In the genomic region with DNA sequence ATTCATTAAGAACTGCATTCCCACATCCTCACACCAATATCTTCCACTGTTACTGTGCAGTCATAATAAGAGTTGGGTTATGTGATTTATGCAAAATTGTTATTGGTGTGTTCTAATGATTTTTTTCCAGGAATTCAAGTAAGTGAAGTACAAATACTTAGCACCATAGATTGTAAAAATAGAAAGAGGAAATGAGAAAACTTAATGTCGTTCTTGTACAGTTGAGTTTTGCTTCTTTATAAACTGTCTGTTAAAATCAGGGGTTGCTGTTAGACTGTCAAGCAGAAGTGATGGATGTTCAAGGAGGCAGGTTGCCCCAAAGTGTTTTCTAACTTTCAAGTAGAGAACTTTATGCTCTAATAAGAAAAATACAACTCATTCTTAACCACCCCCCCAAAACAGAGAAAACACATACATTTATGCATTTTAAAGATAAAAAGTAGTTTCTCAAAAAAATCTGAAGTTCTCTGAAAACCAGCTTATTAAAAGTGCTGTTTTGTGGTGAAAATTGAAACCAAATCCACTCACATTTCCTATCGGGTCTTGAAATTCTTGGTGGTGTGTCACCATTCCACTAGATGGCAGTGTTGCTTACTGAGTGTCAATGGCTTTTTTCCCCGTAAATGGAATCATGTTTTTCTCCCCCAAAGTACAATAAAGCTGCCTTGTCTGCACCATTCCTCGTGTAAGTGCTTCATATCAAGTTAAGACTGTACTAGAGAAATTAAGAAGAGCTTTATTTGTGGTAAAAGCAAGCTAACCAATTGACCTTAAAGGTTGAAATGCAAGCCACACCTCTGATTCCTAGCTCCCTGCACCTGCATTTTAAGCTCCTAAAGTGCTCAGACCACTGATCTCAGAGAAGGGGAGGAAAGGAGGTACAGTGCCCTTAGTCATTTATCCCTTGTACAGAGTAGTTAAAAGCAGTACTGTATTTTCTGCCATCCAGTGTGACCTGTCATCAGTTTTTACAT, we compare ENCODE assay signal across 8 cellular contexts. TPM values are rescaled to one million over a fixed set of nuclear protein-coding genes. Genes with fewer than 3 reads are reported as not detected.
A peak's percentile ranks its signal among the peaks of the same experiment; 100 is the strongest.
DNase-seq lines count a peak whose midpoint lies in the region; ATAC-seq and TF ChIP-seq lines count a peak whose summit lies in the region.

No MANE protein-coding gene starts in this region.

- H3K27ac Mint-ChIP-seq in MCF 10A (ENCODE audit: low read depth, unreplicated experiment): no peak overlapping the region

- no peak overlapping the region for H2AFZ ChIP-seq in PC-3 (ENCODE audit: low read length)

- DNase-seq in activated naive CD4-positive, alpha-beta T cell treated with Interleukin-2 at 50 U/mL for 16 hours: peak; percentile 26
- DNase-seq in activated naive CD4-positive, alpha-beta T cell treated with anti-CD3 and anti-CD28 coated beads, Interleukin-2, amount 50 U/mL, for 16 hours: no peak
- peak; percentile 58 for DNase-seq in PC-3
- peak; percentile 62 for DNase-seq in MCF 10A (ENCODE audit: unreplicated experiment)
- no peak for DNase-seq in left colon
- DNase-seq in upper lobe of left lung: no peak

- POLR2A ChIA-PET in PC-3 (lab: Charles Lee; ENCODE audit: unreplicated experiment): no interaction called here
- POLR2A ChIA-PET in MCF 10A (lab: Yijun Ruan, JAX): interaction anchor here (0.9 to 1.0 kb wide), 3 partner anchors 19 to 51 kb away, joined by 3 to 4 read pairs (median 3); no protein-coding TSS in a partner anchor

- no peak overlapping the region for H3K4me3 Mint-ChIP-seq in MCF 10A (ENCODE audit: unreplicated experiment)

- no peaks in the 10 kb centered on the region for H3K9me2 ChIP-seq in PC-3 (replicated peaks; ENCODE audit: low read length)

- H3K4me3 ChIP-seq in PC-3 (ENCODE audit: low read length) (no peak overlapping the region), upper lobe of left lung (no peak overlapping the region)

- H3K27me3 ChIP-seq in PC-3 (ENCODE audit: low read length) (no peaks in the 10 kb centered on the region), upper lobe of left lung (no peaks in the 10 kb centered on the region)

- TF ChIP-seq CTCF in PC-3 (conservative IDR thresholded peaks at IDR 0.05; ENCODE audit: low read depth, low read length) (peak; percentile 85), MCF 10A (IDR thresholded peaks at IDR 0.05; ENCODE audit: unreplicated experiment) (peak; percentile 74), upper lobe of left lung (IDR thresholded peaks at IDR 0.05) (peak; percentile 53 to 74 (median 68))

- H3K36me3 Mint-ChIP-seq in MCF 10A (ENCODE audit: insufficient read depth, unreplicated experiment): peaks cover 23% of the 10 kb centered on the region

- no peak overlapping the region for H3K27ac ChIP-seq in PC-3 (ENCODE audit: low read length)
- H3K27ac ChIP-seq in upper lobe of left lung: peak overlapping the region in 1 of 4 donors; percentile 52

- CTCF ChIA-PET in PC-3 (lab: Charles Lee) (interaction anchor here (0.5 to 0.9 kb wide), 4 partner anchors 11 to 423 kb away, joined by 3 to 5 read pairs (median 3); no protein-coding TSS in a partner anchor), MCF 10A (lab: Yijun Ruan, JAX) (interaction anchor here (0.5 to 10.2 kb wide), 55 partner anchors 9 to 1413 kb away, joined by 3 to 174 read pairs (median 4); no protein-coding TSS in a partner anchor)

- no peak overlapping the region for H3K9ac ChIP-seq in PC-3 (ENCODE audit: low read length)

- no peaks in the 10 kb centered on the region for H3K79me2 ChIP-seq in PC-3 (ENCODE audit: low read length)

- H3K4me1 ChIP-seq in PC-3 (ENCODE audit: insufficient read depth, low read length): no peaks in the 10 kb centered on the region
- H3K4me1 ChIP-seq in upper lobe of left lung: peaks cover 3 to 22% (median 7%) of the 10 kb centered on the region in 4 donors

- intact Hi-C loops in PC-3 (cut with micrococcal nuclease): loop anchor here (1.0 to 5.0 kb wide), 2 partner anchors 51 to 145 kb away; no protein-coding TSS in a partner anchor
- intact Hi-C loops in MCF 10A (cut with micrococcal nuclease): loop anchor here (1.0 to 5.0 kb wide), 2 partner anchors 51 to 145 kb away; no protein-coding TSS in a partner anchor
- intact Hi-C loops in left colon (cut with DNase I, micrococcal nuclease): loop anchor here in 1 of 2 donors (5.0 kb wide), 1 partner anchor 50 kb away; no protein-coding TSS in a partner anchor

- no peaks in the 10 kb centered on the region for H3K27me3 Mint-ChIP-seq in MCF 10A (ENCODE audit: insufficient read depth, unreplicated experiment)

- no peaks in the 10 kb centered on the region for H4K20me1 ChIP-seq in PC-3 (ENCODE audit: low read length)

- TF ChIP-seq EP300 in upper lobe of left lung (IDR thresholded peaks at IDR 0.05): no peak

- H3K4me1 Mint-ChIP-seq in MCF 10A (ENCODE audit: insufficient read depth, unreplicated experiment): peaks cover 5% of the 10 kb centered on the region

- H3K9me3 ChIP-seq in PC-3 (ENCODE audit: low read length): no peaks in the 10 kb centered on the region
- no peaks in the 10 kb centered on the region for H3K9me3 ChIP-seq in upper lobe of left lung

- ATAC-seq in HG03354 (IDR thresholded peaks at IDR 0.05; ENCODE audit: poor library complexity, severe bottlenecking, unreplicated experiment): peak; percentile 77
- ATAC-seq in PC-3: peak; percentile 31; the same call in 1 of the 2 replicates
- ATAC-seq in left colon: peak; percentile 41
- peak in 1 of 2 donors; percentile 67 for ATAC-seq in upper lobe of left lung (ENCODE audit: low FRiP score in 2 of 2)
- no peak for ATAC-seq in GM18498 (IDR thresholded peaks at IDR 0.05; ENCODE audit: unreplicated experiment)

- WGBS in upper lobe of left lung, 2 donors: 3 to 6% methylated on average over 4 of the region's 4 CpGs

- no peak overlapping the region for H3K4me2 ChIP-seq in PC-3 (ENCODE audit: low read length)

- H3K9me3 Mint-ChIP-seq in MCF 10A (ENCODE audit: unreplicated experiment): no peaks in the 10 kb centered on the region

- BruUV-seq in PC-3 (replicated peaks; lab: Mats Ljungman, UMichigan): no TSS peak
- no TSS peak for BruUV-seq in MCF 10A (replicated peaks; lab: Mats Ljungman, UMichigan)

- no peak for TF ChIP-seq POLR2A in upper lobe of left lung (IDR thresholded peaks at IDR 0.05)

- no peaks in the 10 kb centered on the region for H3F3A ChIP-seq in PC-3 (ENCODE audit: low read length, unreplicated experiment)

- no peaks in the 10 kb centered on the region; the same call in 1 of the 2 replicates for H3K36me3 ChIP-seq in PC-3 (ENCODE audit: low read depth, low read length)
- H3K36me3 ChIP-seq in upper lobe of left lung: peaks cover 0 to 21% (median 0%) of the 10 kb centered on the region in 4 donors

RNA-seq across cellular contexts. Expression of a gene that starts 4.7 kb away (rescaled TPM):
- total RNA-seq in PC-3 (2014; rRNA removed) (0.36 TPM in 1 of 2 replicates, not detected in the other), MCF 10A (2022) (not detected in 2 replicates), left colon (1 to 10 TPM; 1.1 to 5.2 TPM), upper lobe of left lung (10 to 100 TPM in 4 of 6 donors, 1 to 10 TPM in 2; 7.0 to 74.0 (median 17.7) TPM)

RNA-seq across cellular contexts. Expression of a gene that starts 6.7 kb away (rescaled TPM):
- total RNA-seq in PC-3 (2014; rRNA removed) (not detected in 2 replicates), MCF 10A (2022) (0.12 and 0.17 TPM in 2 replicates), left colon (under 1 TPM in 1 of 2 donors, not detected in 1; 0.11 TPM), upper lobe of left lung (1 to 10 TPM in 1 of 6 donors, under 1 TPM in 3, not detected in 2; 0.46 to 2.1 (median 0.65) TPM)

RNA-seq across cellular contexts. Expression of a gene that starts 57.7 kb away (rescaled TPM):
- 133 and 180 TPM in 2 replicates for total RNA-seq in PC-3 (2014; rRNA removed)
- total RNA-seq in MCF 10A (2022): 63.9 and 67.6 TPM in 2 replicates
- 10 to 100 TPM; 69.1 to 79.0 TPM for total RNA-seq in left colon
- total RNA-seq in upper lobe of left lung: 100 to 1,000 TPM in 2 of 6 donors, 10 to 100 TPM in 4; 57.1 to 120 (median 93.3) TPM

Comparison
In these comparisons a context has a peak if more than half of its experiments do, and no peak if none do; other contexts are left out.
1. DNase-seq: peak in activated naive CD4-positive, alpha-beta T cell treated with Interleukin-2 at 50 U/mL for 16 hours (single experiment), PC-3 (single experiment) and MCF 10A (single experiment); none in activated naive CD4-positive, alpha-beta T cell treated with anti-CD3 and anti-CD28 coated beads, Interleukin-2, amount 50 U/mL, for 16 hours (single experiment), left colon (0 of 2) and upper lobe of left lung (0 of 2).
2. Peak in every context shown above with its lines, with median percentiles within 50 percentile points of each other: CTCF ChIP-seq.